Comparison of ENCODE assay signal across 19 cellular contexts in the genomic region with DNA sequence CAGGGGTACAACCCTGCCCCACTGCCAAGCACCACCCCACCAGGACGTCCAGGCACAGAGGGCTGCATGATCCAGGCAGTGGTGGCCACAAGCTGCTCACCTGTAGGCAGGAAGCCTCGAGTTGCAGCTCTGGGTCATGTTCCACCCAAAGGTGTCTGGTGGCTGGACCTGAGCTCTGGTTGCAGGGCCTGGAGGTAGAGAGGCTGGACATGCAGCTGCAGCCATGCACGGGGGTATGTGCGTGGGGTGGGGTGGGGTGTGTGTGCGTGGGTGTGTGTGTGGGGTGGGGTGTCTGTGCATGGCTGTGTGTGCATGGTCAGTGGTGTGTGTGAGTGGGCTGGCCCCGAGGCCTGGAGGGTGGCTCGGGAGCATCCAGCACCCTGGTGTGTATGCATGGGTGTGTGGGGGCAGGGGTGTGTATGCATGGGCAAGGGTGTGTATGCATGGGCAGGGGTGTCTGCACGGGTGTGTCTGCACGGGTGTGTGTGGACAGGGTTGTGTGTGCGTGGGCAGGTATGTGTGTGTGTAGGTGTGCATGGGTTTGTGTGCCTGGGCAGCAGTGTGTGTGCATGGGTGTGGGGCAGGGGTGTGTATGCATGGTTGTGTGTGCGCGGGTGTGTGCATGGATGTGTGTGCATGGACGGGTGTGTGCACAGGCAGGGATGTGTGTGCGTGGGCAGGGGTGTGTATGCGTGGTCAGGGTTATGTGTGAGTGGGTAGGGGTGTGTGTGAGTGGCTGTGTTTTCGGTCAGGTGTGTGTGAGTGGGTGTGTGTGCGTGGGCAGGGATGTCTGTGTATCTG. TPM values are rescaled to one million over a fixed set of nuclear protein-coding genes. Genes with fewer than 3 reads are reported as not detected.
DNase-seq lines count a peak whose midpoint lies in the region; ATAC-seq and TF ChIP-seq lines count a peak whose summit lies in the region.
"Had no signal": no experiment of that assay in that cellular context is flagged by ENCODE, and none has a peak within 500 bp of the region (broad histone marks: within the 10 kb centered on the region; RNA-seq: fewer than 3 reads in every experiment).

No MANE protein-coding gene starts in this region.

- H3K36me3 ChIP-seq in endodermal cell (ENCODE audit: control insufficient read depth, insufficient read depth, low read length): peaks cover 25% of the 10 kb centered on the region
- H3K36me3 ChIP-seq: HAP-1 had no signal

- peaks cover 8% of the 10 kb centered on the region for H3K4me1 ChIP-seq in endodermal cell (ENCODE audit: control insufficient read depth, insufficient read depth, low read length)
- H3K4me1 ChIP-seq: upper lobe of left lung had no signal

- H3K27me3 Mint-ChIP-seq in endodermal cell (ENCODE audit: insufficient read depth) (no peaks in the 10 kb centered on the region), nephron (ENCODE audit: low read depth) (peaks cover under 1% of the 10 kb centered on the region)

- H3K9ac ChIP-seq in endodermal cell (ENCODE audit: extremely low read depth, low read length, poor library complexity, severe bottlenecking): no peak overlapping the region

- H3K27ac ChIP-seq in endodermal cell (ENCODE audit: low read depth, low read length): no peak overlapping the region
- H3K27ac ChIP-seq: upper lobe of left lung had no signal

- H3K4me3 Mint-ChIP-seq in endodermal cell (no peak overlapping the region), nephron (peak overlapping the region in 1 of 3 experiments; percentile 21)
- H3K4me3 Mint-ChIP-seq: activated T-cell treated with anti-CD3 and anti-CD28 coated beads, Interleukin-2, amount 50 U/mL, for 72 hours; CD8-positive, alpha-beta memory T cell had no signal

- H3K4me1 Mint-ChIP-seq in endodermal cell (peaks cover 7% of the 10 kb centered on the region), nephron (peaks cover 31% of the 10 kb centered on the region)

- DNase-seq in stimulated activated CD4-positive, alpha-beta T cell treated with anti-CD3 and anti-CD28 coated beads, Interleukin-15, amount 100 ng/mL, for 24 hours: peak; percentile 1
- no peak for DNase-seq in stimulated activated CD4-positive, alpha-beta T cell treated with anti-CD3 and anti-CD28 coated beads, Interleukin-4, amount 100 ng/mL, for 24 hours
- no peak for DNase-seq in endodermal cell
- DNase-seq in AG08395 (ENCODE audit: low spot score): no peak
- no peak for DNase-seq in superior temporal gyrus (ENCODE audit: extremely low spot score)
- no peak for DNase-seq in HuH-7.5 (ENCODE audit: low spot score)
- DNase-seq: activated CD4-positive, alpha-beta T cell treated with anti-CD3 and anti-CD28 coated beads, Interleukin-2, amount 50 U/mL, for 48 hours; activated T-cell treated with anti-CD3 and anti-CD28 coated beads, Interleukin-2, amount 50 U/mL, for 72 hours; effector CD4-positive, alpha-beta T cell; NCI-H1417; NCI-H2171 treated with DMSO at 0.1 percent for 48 hours; stimulated activated CD4-positive, alpha-beta T cell treated with anti-CD3 and anti-CD28 coated beads, Interleukin-4, amount 100 ng/mL, for 4 hours; stimulated activated CD8-positive, alpha-beta memory T cell treated with anti-CD3 and anti-CD28 coated beads, Interleukin-4, amount 100 ng/mL, for 48 hours had no signal

- H3K27ac Mint-ChIP-seq in endodermal cell (peak overlapping the region; percentile 89), nephron (peak overlapping the region; percentile 52 to 67 (median 60))
- H3K27ac Mint-ChIP-seq: activated T-cell treated with anti-CD3 and anti-CD28 coated beads, Interleukin-2, amount 50 U/mL, for 72 hours had no signal

- TF ChIP-seq CTCF in endodermal cell (conservative IDR thresholded peaks at IDR 0.05) (no peak), nephron (IDR thresholded peaks at IDR 0.05; ENCODE audit: unreplicated experiment in 3 of 3) (no peak)

- no peak for ATAC-seq in HG03159 (IDR thresholded peaks at IDR 0.05; ENCODE audit: unreplicated experiment)
- ATAC-seq: activated T-cell treated with anti-CD3 and anti-CD28 coated beads, Interleukin-2, amount 50 U/mL, for 72 hours had no signal

- no peak overlapping the region for H3K4me3 ChIP-seq in endodermal cell (ENCODE audit: low read length)
- H3K4me3 ChIP-seq: HAP-1, upper lobe of left lung had no signal

- no peaks in the 10 kb centered on the region for H3K9me3 Mint-ChIP-seq in endodermal cell
- no peaks in the 10 kb centered on the region for H3K9me3 Mint-ChIP-seq in nephron
- H3K9me3 Mint-ChIP-seq: activated T-cell treated with anti-CD3 and anti-CD28 coated beads, Interleukin-2, amount 50 U/mL, for 72 hours; CD8-positive, alpha-beta memory T cell had no signal

- H3K27me3 ChIP-seq in endodermal cell (ENCODE audit: control insufficient read depth, insufficient read depth, low read length, poor library complexity, severe bottlenecking): no peaks in the 10 kb centered on the region
- H3K27me3 ChIP-seq: upper lobe of left lung had no signal

- H3K9me3 ChIP-seq in endodermal cell (ENCODE audit: control insufficient read depth, low read length): no peaks in the 10 kb centered on the region
- H3K9me3 ChIP-seq: HAP-1, upper lobe of left lung had no signal

- 89 to 94% methylated on average over 8 to 17 of the region's 17 CpGs for WGBS in endodermal cell (ENCODE audit: insufficient coverage in 1 of 2, insufficient read length in 1 of 2), 2 experiments

- H3K36me3 Mint-ChIP-seq in endodermal cell (ENCODE audit: low read depth): peaks cover 30% of the 10 kb centered on the region
- no peaks in the 10 kb centered on the region for H3K36me3 Mint-ChIP-seq in nephron (ENCODE audit: low read depth)
- H3K36me3 Mint-ChIP-seq: CD8-positive, alpha-beta memory T cell had no signal

RNA-seq across cellular contexts. Expression of a gene that starts 15.6 kb away (rescaled TPM):
- 10 to 100 TPM; 47.7 to 64.7 TPM for total RNA-seq in endodermal cell
- polyA plus RNA-seq in endodermal cell (2013, experiment 1 of 2): 8.9 TPM
- 8.4 TPM for polyA plus RNA-seq in endodermal cell (2013, experiment 2 of 2)
- total RNA-seq: CD8-positive, alpha-beta memory T cell; mononuclear cell had no signal
